Comparison of ENCODE assay signal across 35 cellular contexts in the genomic region with DNA sequence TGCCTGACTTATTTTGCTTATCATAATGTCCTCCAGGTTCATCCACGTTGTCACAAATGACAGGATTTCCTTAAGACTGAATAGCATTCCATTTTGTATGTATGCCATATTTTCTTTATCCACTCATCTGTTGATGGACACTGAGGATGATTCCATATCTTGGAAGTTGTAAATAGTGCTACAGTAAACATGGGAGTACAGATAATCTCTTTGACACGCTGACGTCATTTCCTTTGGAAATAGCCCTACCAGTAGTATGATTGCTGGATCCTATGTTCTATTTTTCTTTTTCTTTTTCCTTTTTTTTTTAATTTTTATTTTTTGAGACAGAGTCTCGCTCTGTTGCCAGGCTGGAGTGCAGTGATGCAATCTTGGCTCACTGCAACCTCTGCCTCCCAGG.
"Had no signal": no experiment of that assay in that cellular context is flagged by ENCODE, and none has a peak within 500 bp of the region (broad histone marks: within the 10 kb centered on the region; RNA-seq: fewer than 3 reads in every experiment).

No MANE protein-coding gene starts in this region.

- H3K27ac Mint-ChIP-seq: activated CD4-positive, alpha-beta memory T cell treated with anti-CD3 and anti-CD28 coated beads for 36 hours; activated CD4-positive, alpha-beta T cell treated with anti-CD3 and anti-CD28 coated beads for 36 hours; activated CD4-positive, alpha-beta T cell treated with anti-CD3 and anti-CD28 coated beads, Interleukin-2, amount 10 ng/mL, durations not matched to agents 24 days and 14 days; activated CD8-positive, alpha-beta memory T cell treated with anti-CD3 and anti-CD28 coated beads, Interleukin-2, amount 10 ng/mL, durations not matched to agents 7 days and 5 days; activated CD8-positive, alpha-beta T cell treated with anti-CD3 and anti-CD28 coated beads, Interleukin-2, amount 10 ng/mL, durations not matched to agents 7 days and 5 days; activated naive CD4-positive, alpha-beta T cell treated with anti-CD3 and anti-CD28 coated beads for 36 hours; activated naive CD4-positive, alpha-beta T cell treated with anti-CD3 and anti-CD28 coated beads, Interleukin-2, amount 50 U/mL, for 24 hours; activated naive CD8-positive, alpha-beta T cell treated with anti-CD3 and anti-CD28 coated beads for 36 hours; activated naive CD8-positive, alpha-beta T cell treated with anti-CD3 and anti-CD28 coated beads, Interleukin-2, amount 50 U/mL, for 24 hours; activated T-helper 1 cell treated with anti-CD3 and anti-CD28 coated beads, Interleukin-12 subunit alpha, Interleukin-12 subunit beta, Interleukin-2, Interleukin-4 antibody, amounts not matched to agents 30 ng/mL and 10 ng/mL and 1 ng/mL, durations not matched to agents 14 hours and 24 hours and 36 hours; activated T-helper 2 cell treated with anti-CD3 and anti-CD28 coated beads, Interferon-gamma antibody, Interleukin-2, Interleukin-4, amounts not matched to agents 10 μg/mL and 5 μg/mL and 100 μg/mL, durations not matched to agents 14 hours and 24 hours and 36 hours; brain; dendritic cell treated with granulocyte-macrophage colony-stimulating factor and Interleukin-4, amounts not matched to agents 40 ng/mL and 50 ng/mL, for 4 days; effector memory CD8-positive, alpha-beta T cell had no signal

- H3K4me1 ChIP-seq: adrenal gland, ascending aorta, breast epithelium, colonic mucosa, esophagus muscularis mucosa, gastroesophageal sphincter, heart right ventricle had no signal

- H3K79me2 ChIP-seq: hepatocyte had no signal

- H3K9me3 ChIP-seq: adrenal gland, ascending aorta, breast epithelium, colonic mucosa, esophagus muscularis mucosa, gastroesophageal sphincter had no signal

- H2AFZ ChIP-seq: hepatocyte had no signal

- H3K4me3 ChIP-seq: adrenal gland, ascending aorta, breast epithelium, cardiac muscle cell, colonic mucosa, esophagus muscularis mucosa, gastroesophageal sphincter, heart right ventricle, hepatocyte had no signal

- H3K36me3 ChIP-seq: adrenal gland, ascending aorta, breast epithelium, cardiac muscle cell, colonic mucosa, esophagus muscularis mucosa, gastroesophageal sphincter, heart right ventricle had no signal

- H3K36me3 Mint-ChIP-seq: activated CD4-positive, alpha-beta memory T cell treated with anti-CD3 and anti-CD28 coated beads for 36 hours; activated CD8-positive, alpha-beta memory T cell treated with anti-CD3 and anti-CD28 coated beads, Interleukin-2, amount 10 ng/mL, durations not matched to agents 7 days and 5 days; activated naive CD4-positive, alpha-beta T cell treated with anti-CD3 and anti-CD28 coated beads, Interleukin-2, amount 50 U/mL, for 24 hours; activated naive CD8-positive, alpha-beta T cell treated with anti-CD3 and anti-CD28 coated beads for 36 hours; brain had no signal

- H3K4me1 Mint-ChIP-seq: activated CD4-positive, alpha-beta T cell treated with anti-CD3 and anti-CD28 coated beads for 36 hours; activated CD4-positive, alpha-beta T cell treated with anti-CD3 and anti-CD28 coated beads, Interleukin-2, amount 10 ng/mL, durations not matched to agents 24 days and 14 days; activated CD8-positive, alpha-beta memory T cell treated with anti-CD3 and anti-CD28 coated beads, Interleukin-2, amount 10 ng/mL, durations not matched to agents 7 days and 5 days; activated naive CD4-positive, alpha-beta T cell treated with anti-CD3 and anti-CD28 coated beads, Interleukin-2, amount 50 U/mL, for 24 hours; activated naive CD8-positive, alpha-beta T cell treated with anti-CD3 and anti-CD28 coated beads for 36 hours; activated naive CD8-positive, alpha-beta T cell treated with anti-CD3 and anti-CD28 coated beads, Interleukin-2, amount 50 U/mL, for 24 hours; brain had no signal

- H3K27ac ChIP-seq: adrenal gland, ascending aorta, breast epithelium, cardiac muscle cell, colonic mucosa, esophagus muscularis mucosa, gastroesophageal sphincter, heart right ventricle, hepatocyte had no signal

- ATAC-seq: activated CD4-positive, alpha-beta T cell treated with anti-CD3 and anti-CD28 coated beads for 36 hours; activated CD8-positive, alpha-beta memory T cell treated with anti-CD3 and anti-CD28 coated beads, Interleukin-2, amount 10 ng/mL, durations not matched to agents 7 days and 5 days; activated CD8-positive, alpha-beta T cell treated with anti-CD3 and anti-CD28 coated beads, Interleukin-2, amount 10 ng/mL, durations not matched to agents 7 days and 5 days; activated naive CD8-positive, alpha-beta T cell treated with anti-CD3 and anti-CD28 coated beads, Interleukin-2, amount 50 U/mL, for 24 hours; effector memory CD8-positive, alpha-beta T cell; gastroesophageal sphincter; heart right ventricle had no signal

- H3K4me3 Mint-ChIP-seq: activated CD4-positive, alpha-beta memory T cell treated with anti-CD3 and anti-CD28 coated beads for 36 hours; activated CD4-positive, alpha-beta T cell treated with anti-CD3 and anti-CD28 coated beads for 36 hours; activated CD4-positive, alpha-beta T cell treated with anti-CD3 and anti-CD28 coated beads, Interleukin-2, amount 10 ng/mL, durations not matched to agents 24 days and 14 days; activated CD8-positive, alpha-beta memory T cell treated with anti-CD3 and anti-CD28 coated beads, Interleukin-2, amount 10 ng/mL, durations not matched to agents 7 days and 5 days; activated CD8-positive, alpha-beta T cell treated with anti-CD3 and anti-CD28 coated beads, Interleukin-2, amount 10 ng/mL, durations not matched to agents 7 days and 5 days; activated naive CD4-positive, alpha-beta T cell treated with anti-CD3 and anti-CD28 coated beads for 36 hours; activated naive CD4-positive, alpha-beta T cell treated with anti-CD3 and anti-CD28 coated beads, Interleukin-2, amount 50 U/mL, for 24 hours; activated naive CD8-positive, alpha-beta T cell treated with anti-CD3 and anti-CD28 coated beads for 36 hours; activated naive CD8-positive, alpha-beta T cell treated with anti-CD3 and anti-CD28 coated beads, Interleukin-2, amount 50 U/mL, for 24 hours; activated T-helper 1 cell treated with anti-CD3 and anti-CD28 coated beads, Interleukin-12 subunit alpha, Interleukin-12 subunit beta, Interleukin-2, Interleukin-4 antibody, amounts not matched to agents 30 ng/mL and 10 ng/mL and 1 ng/mL, durations not matched to agents 14 hours and 24 hours and 36 hours; brain; dendritic cell treated with granulocyte-macrophage colony-stimulating factor and Interleukin-4, amounts not matched to agents 40 ng/mL and 50 ng/mL, for 4 days; effector memory CD8-positive, alpha-beta T cell had no signal

- H3K27me3 ChIP-seq: adrenal gland, ascending aorta, breast epithelium, cardiac muscle cell, colonic mucosa, esophagus muscularis mucosa, gastroesophageal sphincter, heart right ventricle, hepatocyte had no signal

- H3K9me3 Mint-ChIP-seq: activated CD4-positive, alpha-beta memory T cell treated with anti-CD3 and anti-CD28 coated beads for 36 hours; activated CD4-positive, alpha-beta T cell treated with anti-CD3 and anti-CD28 coated beads, Interleukin-2, amount 10 ng/mL, durations not matched to agents 24 days and 14 days; activated naive CD4-positive, alpha-beta T cell treated with anti-CD3 and anti-CD28 coated beads for 36 hours; activated T-helper 1 cell treated with anti-CD3 and anti-CD28 coated beads, Interleukin-12 subunit alpha, Interleukin-12 subunit beta, Interleukin-2, Interleukin-4 antibody, amounts not matched to agents 30 ng/mL and 10 ng/mL and 1 ng/mL, durations not matched to agents 14 hours and 24 hours and 36 hours; activated T-helper 2 cell treated with anti-CD3 and anti-CD28 coated beads, Interferon-gamma antibody, Interleukin-2, Interleukin-4, amounts not matched to agents 10 μg/mL and 5 μg/mL and 100 μg/mL, durations not matched to agents 14 hours and 24 hours and 36 hours; dendritic cell treated with granulocyte-macrophage colony-stimulating factor and Interleukin-4, amounts not matched to agents 40 ng/mL and 50 ng/mL, for 4 days had no signal

- H3K4me2 ChIP-seq: hepatocyte had no signal

- H3K27me3 Mint-ChIP-seq: activated CD8-positive, alpha-beta memory T cell treated with anti-CD3 and anti-CD28 coated beads, Interleukin-2, amount 10 ng/mL, durations not matched to agents 7 days and 5 days; activated naive CD8-positive, alpha-beta T cell treated with anti-CD3 and anti-CD28 coated beads for 36 hours; brain; effector memory CD8-positive, alpha-beta T cell had no signal

- DNase-seq: activated CD4-positive, alpha-beta memory T cell treated with anti-CD3 and anti-CD28 coated beads for 36 hours; activated CD4-positive, alpha-beta T cell treated with anti-CD3 and anti-CD28 coated beads for 36 hours; activated CD4-positive, alpha-beta T cell treated with anti-CD3 and anti-CD28 coated beads, Interleukin-2, amount 10 ng/mL, durations not matched to agents 24 days and 14 days; activated CD4-positive, CD25-positive, alpha-beta regulatory T cell; activated CD4-positive, CD25-positive, alpha-beta regulatory T cell treated with anti-CD3 and anti-CD28 coated beads, Interleukin-2, amount 50 U/mL, for 72 hours; activated CD8-positive, alpha-beta memory T cell treated with anti-CD3 and anti-CD28 coated beads, Interleukin-2, amount 10 ng/mL, durations not matched to agents 7 days and 5 days; activated CD8-positive, alpha-beta memory T cell treated with anti-CD3 and anti-CD28 coated beads, Interleukin-2, amount 50 U/mL, for 4 hours; activated CD8-positive, alpha-beta T cell treated with anti-CD3 and anti-CD28 coated beads, Interleukin-2, amount 10 ng/mL, durations not matched to agents 7 days and 5 days; activated effector memory CD4-positive, alpha-beta T cell treated with anti-CD3 and anti-CD28 coated beads, Interleukin-2, amount 50 U/mL, for 16 hours; activated naive CD4-positive, alpha-beta T cell treated with anti-CD3 and anti-CD28 coated beads for 36 hours; activated naive CD8-positive, alpha-beta T cell treated with anti-CD3 and anti-CD28 coated beads for 36 hours; activated naive CD8-positive, alpha-beta T cell treated with anti-CD3 and anti-CD28 coated beads, Interleukin-2, amount 50 U/mL, for 24 hours; activated T-cell treated with anti-CD3 and anti-CD28 coated beads, Interleukin-2, amount 50 U/mL, for 1 hour; activated T-cell treated with anti-CD3 and anti-CD28 coated beads, Interleukin-2, amount 50 U/mL, for 48 hours; adrenal gland; central memory CD4-positive, alpha-beta T cell; cerebellar nuclear complex; colonic mucosa; effector CD4-positive, alpha-beta T cell; effector memory CD8-positive, alpha-beta T cell; erythroblast; foreskin melanocyte; heart right ventricle; T-helper 2 cell had no signal
